16 cellular contexts compared by ENCODE assay signal in genomic region chr17:40597168-40598020, GRCh38. TPM values are rescaled to one million over a fixed set of nuclear protein-coding genes. Genes with fewer than 3 reads are reported as not detected.
DNase-seq lines count a peak whose midpoint lies in the region; ATAC-seq and TF ChIP-seq lines count a peak whose summit lies in the region.
"Had no signal": no experiment of that assay in that cellular context is flagged by ENCODE, and none has a peak within 500 bp of the region (broad histone marks: within the 10 kb centered on the region; RNA-seq: fewer than 3 reads in every experiment).

No MANE protein-coding gene starts in this region.

- POLR2A ChIA-PET in CD4-positive, alpha-beta T cell (lab: Charles Lee) = interaction anchor here (0.6 to 3.2 kb wide), 19 partner anchors 8 to 1092 kb away, joined by 3 to 51 read pairs (median 4); partner anchors contain the start of genes CCR7, EIF1 and TOP2A
- POLR2A ChIA-PET in activated CD4-positive, alpha-beta memory T cell treated with anti-CD3 and anti-CD28 coated beads, Interleukin-2, amount 10 ng/mL, durations not matched to agents 7 days and 5 days (lab: Charles Lee) = interaction anchor here (0.7 to 2.5 kb wide), 11 partner anchors 8 to 234 kb away, joined by 3 to 23 read pairs (median 3); no protein-coding TSS in a partner anchor

- peak overlapping the region; percentile 67 for H3K4me3 Mint-ChIP-seq in T-helper 1 cell treated with Interleukin-12 subunit alpha and Interleukin-12 subunit beta and Interleukin-4 antibody, amounts not matched to agents 30 μg/mL and 1 μg/mL, for 36 hours
- H3K4me3 Mint-ChIP-seq in CD4-positive, alpha-beta T cell = peak overlapping the region; percentile 77
- H3K4me3 Mint-ChIP-seq in activated CD4-positive, alpha-beta memory T cell treated with anti-CD3 and anti-CD28 coated beads, Interleukin-2, amount 10 ng/mL, durations not matched to agents 7 days and 5 days = no peak overlapping the region
- peak overlapping the region in 6 of 8 donors; percentile 36 to 92 (median 75) for H3K4me3 Mint-ChIP-seq in naive B cell

- peak overlapping the region; percentile 99 for H3K27ac Mint-ChIP-seq in T-helper 1 cell treated with Interleukin-12 subunit alpha and Interleukin-12 subunit beta and Interleukin-4 antibody, amounts not matched to agents 30 μg/mL and 1 μg/mL, for 36 hours
- H3K27ac Mint-ChIP-seq in CD4-positive, alpha-beta T cell = peak overlapping the region; percentile 98
- peak overlapping the region; percentile 97 for H3K27ac Mint-ChIP-seq in activated CD4-positive, alpha-beta memory T cell treated with anti-CD3 and anti-CD28 coated beads, Interleukin-2, amount 10 ng/mL, durations not matched to agents 7 days and 5 days
- H3K27ac Mint-ChIP-seq in naive B cell = peak overlapping the region; percentile 72 to 100 (median 98)

- H3K9me3 ChIP-seq in CD4-positive, alpha-beta T cell (ENCODE audit: control insufficient read depth, low read length) = no peaks in the 10 kb centered on the region
- H3K9me3 ChIP-seq: ovary had no signal

- peaks cover 61% of the 10 kb centered on the region for H3K4me1 Mint-ChIP-seq in T-helper 1 cell treated with Interleukin-12 subunit alpha and Interleukin-12 subunit beta and Interleukin-4 antibody, amounts not matched to agents 30 μg/mL and 1 μg/mL, for 36 hours (ENCODE audit: low read depth)
- peaks cover 97% of the 10 kb centered on the region for H3K4me1 Mint-ChIP-seq in CD4-positive, alpha-beta T cell (ENCODE audit: low read depth)
- H3K4me1 Mint-ChIP-seq in activated CD4-positive, alpha-beta memory T cell treated with anti-CD3 and anti-CD28 coated beads, Interleukin-2, amount 10 ng/mL, durations not matched to agents 7 days and 5 days = peaks cover 56% of the 10 kb centered on the region
- H3K4me1 Mint-ChIP-seq in naive B cell = peaks cover 46 to 87% (median 70%) of the 10 kb centered on the region in 3 donors

- peaks cover 3% of the 10 kb centered on the region for H3K9me3 Mint-ChIP-seq in T-helper 1 cell treated with Interleukin-12 subunit alpha and Interleukin-12 subunit beta and Interleukin-4 antibody, amounts not matched to agents 30 μg/mL and 1 μg/mL, for 36 hours
- peaks cover 2% of the 10 kb centered on the region for H3K9me3 Mint-ChIP-seq in CD4-positive, alpha-beta T cell
- peaks cover 3% of the 10 kb centered on the region for H3K9me3 Mint-ChIP-seq in activated CD4-positive, alpha-beta memory T cell treated with anti-CD3 and anti-CD28 coated beads, Interleukin-2, amount 10 ng/mL, durations not matched to agents 7 days and 5 days
- H3K9me3 Mint-ChIP-seq in naive B cell = no peaks in the 10 kb centered on the region

- intact Hi-C loops in CD4-positive, alpha-beta T cell (cut with DNase I, micrococcal nuclease) = loop anchor here in 1 of 2 experiments (2.0 kb wide), 1 partner anchor 15 kb away; no protein-coding TSS in a partner anchor

- no peaks in the 10 kb centered on the region for H3K27me3 ChIP-seq in CD4-positive, alpha-beta T cell (ENCODE audit: control insufficient read depth, insufficient read depth, low read length)
- H3K27me3 ChIP-seq: ovary had no signal

- TF ChIP-seq CTCF in CD4-positive, alpha-beta T cell (IDR thresholded peaks at IDR 0.05) = no peak

- H3K27ac ChIP-seq in CD4-positive, alpha-beta T cell (ENCODE audit: low read depth, low read length) = peak overlapping the region; percentile 99
- H3K27ac ChIP-seq: ovary had no signal

- DNase-seq in T-helper 1 cell (no peak), naive B cell (no peak), NCI-H128 (lab: John Stamatoyannopoulos, UW; ENCODE audit: unreplicated experiment) (no peak)
- no peak for DNase-seq in CD4-positive, alpha-beta T cell
- DNase-seq in activated CD4-positive, alpha-beta memory T cell treated with anti-CD3 and anti-CD28 coated beads, Interleukin-2, amount 10 ng/mL, durations not matched to agents 7 days and 5 days = no peak
- DNase-seq: 8988T, NCI-H1436 treated with DMSO at 0.1 percent for 48 hours, ovary, SIG-M5, substantia nigra had no signal

- H3K27me3 Mint-ChIP-seq in T-helper 1 cell treated with Interleukin-12 subunit alpha and Interleukin-12 subunit beta and Interleukin-4 antibody, amounts not matched to agents 30 μg/mL and 1 μg/mL, for 36 hours (ENCODE audit: low read depth) = no peaks in the 10 kb centered on the region
- H3K27me3 Mint-ChIP-seq in CD4-positive, alpha-beta T cell = no peaks in the 10 kb centered on the region
- no peaks in the 10 kb centered on the region for H3K27me3 Mint-ChIP-seq in activated CD4-positive, alpha-beta memory T cell treated with anti-CD3 and anti-CD28 coated beads, Interleukin-2, amount 10 ng/mL, durations not matched to agents 7 days and 5 days
- H3K27me3 Mint-ChIP-seq in naive B cell = no peaks in the 10 kb centered on the region

- peaks cover 13% of the 10 kb centered on the region for H3K36me3 Mint-ChIP-seq in T-helper 1 cell treated with Interleukin-12 subunit alpha and Interleukin-12 subunit beta and Interleukin-4 antibody, amounts not matched to agents 30 μg/mL and 1 μg/mL, for 36 hours (ENCODE audit: low read depth)
- H3K36me3 Mint-ChIP-seq in CD4-positive, alpha-beta T cell (ENCODE audit: low read depth) = no peaks in the 10 kb centered on the region
- peaks cover 10% of the 10 kb centered on the region for H3K36me3 Mint-ChIP-seq in activated CD4-positive, alpha-beta memory T cell treated with anti-CD3 and anti-CD28 coated beads, Interleukin-2, amount 10 ng/mL, durations not matched to agents 7 days and 5 days (ENCODE audit: low read depth)
- H3K36me3 Mint-ChIP-seq in naive B cell = no peaks in the 10 kb centered on the region

- CTCF ChIA-PET in CD4-positive, alpha-beta T cell (lab: Charles Lee) = interaction anchor here (0.6 to 2.8 kb wide), 8 partner anchors 15 to 43 kb away, joined by 3 to 21 read pairs (median 4); no protein-coding TSS in a partner anchor
- CTCF ChIA-PET in activated CD4-positive, alpha-beta memory T cell treated with anti-CD3 and anti-CD28 coated beads, Interleukin-2, amount 10 ng/mL, durations not matched to agents 7 days and 5 days (lab: Charles Lee) = interaction anchor here (1.3 to 1.8 kb wide), 4 partner anchors 18 to 35 kb away, joined by 4 to 10 read pairs (median 4); no protein-coding TSS in a partner anchor

- peak; percentile 40 for ATAC-seq in CD4-positive, alpha-beta T cell (ENCODE audit: poor library complexity)
- no peak for ATAC-seq in naive B cell (ENCODE audit: low read depth in 2 of 2)
- ATAC-seq in GM19324 (IDR thresholded peaks at IDR 0.05; ENCODE audit: low FRiP score, unreplicated experiment) = no peak
- no peak for ATAC-seq in GM21529 (IDR thresholded peaks at IDR 0.05; ENCODE audit: unreplicated experiment)

RNA-seq across cellular contexts. Expression of gene CCR7, which starts 32.1 kb away (rescaled TPM):
- total RNA-seq in CD4-positive, alpha-beta T cell = 100 to 1,000 TPM; 170 to 180 TPM
- 10 to 100 TPM; 43.3 to 44.6 TPM for total RNA-seq in activated CD4-positive, alpha-beta memory T cell treated with anti-CD3 and anti-CD28 coated beads, Interleukin-2, amount 10 ng/mL, durations not matched to agents 7 days and 5 days
- 100 to 1,000 TPM; 442 to 802 (median 622) TPM for polyA plus RNA-seq in naive B cell (ENCODE audit: low read depth in 6 of 6)
- total RNA-seq: epithelial cell of proximal tubule, LHCN-M2, smooth muscle cell had no signal
- polyA plus RNA-seq: smooth muscle cell had no signal

RNA-seq across cellular contexts. Expression of gene SMARCE1, which starts 50.2 kb away (rescaled TPM):
- total RNA-seq in CD4-positive, alpha-beta T cell = 10 to 100 TPM; 65.4 to 68.6 TPM
- total RNA-seq in activated CD4-positive, alpha-beta memory T cell treated with anti-CD3 and anti-CD28 coated beads, Interleukin-2, amount 10 ng/mL, durations not matched to agents 7 days and 5 days = 100 to 1,000 TPM in 1 of 2 experiments, 10 to 100 TPM in 1; 96.7 to 102 TPM
- polyA plus RNA-seq in naive B cell (ENCODE audit: low read depth in 6 of 6) = 100 to 1,000 TPM; 211 to 267 (median 255) TPM
